ENCODE assay signal across 9 cellular contexts in genomic region chr3:106004137-106004600, GRCh38.
DNase-seq lines count a peak whose midpoint lies in the region; ATAC-seq and TF ChIP-seq lines count a peak whose summit lies in the region.
"Had no signal": no experiment of that assay in that cellular context is flagged by ENCODE, and none has a peak within 500 bp of the region (broad histone marks: within the 10 kb centered on the region; RNA-seq: fewer than 3 reads in every experiment).

No MANE protein-coding gene starts in this region.

- no peak overlapping the region for H3K27ac ChIP-seq in CD4-positive, CD25-positive, alpha-beta regulatory T cell (ENCODE audit: insufficient read depth, low read length, poor library complexity, severe bottlenecking)
- no peak overlapping the region for H3K27ac ChIP-seq in duodenal mucosa (ENCODE audit: low read depth, low read length)

- no peaks in the 10 kb centered on the region for H3K4me1 ChIP-seq in CD4-positive, CD25-positive, alpha-beta regulatory T cell (ENCODE audit: control insufficient read depth, insufficient read depth, low read length, poor library complexity, severe bottlenecking)
- no peaks in the 10 kb centered on the region for H3K4me1 ChIP-seq in duodenal mucosa (ENCODE audit: control insufficient read depth in 1 of 2, insufficient read depth in 2 of 2, low read length in 2 of 2)

- H3K9me3 Mint-ChIP-seq in CD4-positive, CD25-positive, alpha-beta regulatory T cell = peaks cover 0 to 5% (median 3%) of the 10 kb centered on the region in 7 donors
- H3K9me3 Mint-ChIP-seq in mesothelial cell of epicardium = peaks cover 16% of the 10 kb centered on the region

- no peak for TF ChIP-seq CTCF in mesothelial cell of epicardium (IDR thresholded peaks at IDR 0.05; ENCODE audit: unreplicated experiment)

- no peak for ATAC-seq in CD4-positive, CD25-positive, alpha-beta regulatory T cell (ENCODE audit: low read depth in 2 of 2)
- no peak for ATAC-seq in GM18867 (IDR thresholded peaks at IDR 0.05; ENCODE audit: unreplicated experiment)

- H3K4me3 ChIP-seq in CD4-positive, CD25-positive, alpha-beta regulatory T cell (ENCODE audit: low read depth, low read length) = peak overlapping the region; percentile 75
- H3K4me3 ChIP-seq in duodenal mucosa (ENCODE audit: low read depth in 1 of 2, low read length in 2 of 2) = peak overlapping the region; percentile 18 to 38

- no peaks in the 10 kb centered on the region for H3K27me3 Mint-ChIP-seq in CD4-positive, CD25-positive, alpha-beta regulatory T cell
- H3K27me3 Mint-ChIP-seq in mesothelial cell of epicardium (ENCODE audit: low read depth) = no peaks in the 10 kb centered on the region
- H3K27me3 Mint-ChIP-seq: activated naive CD4-positive, alpha-beta T cell treated with anti-CD3 and anti-CD28 coated beads, Interleukin-2, amount 50 U/mL, for 24 hours had no signal

- no peaks in the 10 kb centered on the region for H3K9me3 ChIP-seq in CD4-positive, CD25-positive, alpha-beta regulatory T cell (ENCODE audit: control insufficient read depth in 2 of 2, low read length in 2 of 2)
- H3K9me3 ChIP-seq in duodenal mucosa (ENCODE audit: control insufficient read depth in 1 of 2, low read length in 2 of 2) = peaks cover 0 to 3% of the 10 kb centered on the region in 2 donors

- peaks cover 0 to 11% (median 2%) of the 10 kb centered on the region in 4 donors for H3K4me1 Mint-ChIP-seq in CD4-positive, CD25-positive, alpha-beta regulatory T cell
- H3K4me1 Mint-ChIP-seq in mesothelial cell of epicardium = peaks cover 4% of the 10 kb centered on the region

- peak overlapping the region in 1 of 3 donors; percentile 0 for H3K27ac Mint-ChIP-seq in CD4-positive, CD25-positive, alpha-beta regulatory T cell
- peak overlapping the region; percentile 85 for H3K27ac Mint-ChIP-seq in mesothelial cell of epicardium

- no peaks in the 10 kb centered on the region for H3K36me3 ChIP-seq in CD4-positive, CD25-positive, alpha-beta regulatory T cell (ENCODE audit: control insufficient read depth, insufficient read depth, low read length)
- H3K36me3 ChIP-seq in duodenal mucosa (ENCODE audit: control insufficient read depth in 1 of 2, insufficient read depth in 2 of 2, low read length in 2 of 2) = no peaks in the 10 kb centered on the region

- H3K27me3 ChIP-seq in CD4-positive, CD25-positive, alpha-beta regulatory T cell (ENCODE audit: control insufficient read depth, insufficient read depth, low read length) = no peaks in the 10 kb centered on the region
- H3K27me3 ChIP-seq in duodenal mucosa (ENCODE audit: control insufficient read depth in 1 of 2, insufficient read depth in 2 of 2, low read length in 2 of 2) = no peaks in the 10 kb centered on the region

- H3K36me3 Mint-ChIP-seq in CD4-positive, CD25-positive, alpha-beta regulatory T cell = no peaks in the 10 kb centered on the region
- H3K36me3 Mint-ChIP-seq in mesothelial cell of epicardium = peaks cover 9% of the 10 kb centered on the region

- DNase-seq in CD4-positive, CD25-positive, alpha-beta regulatory T cell = peak in 1 of 3 donors; percentile 14
- DNase-seq in SK-N-DZ (ENCODE audit: low spot score) (peak; percentile 29), mesothelial cell of epicardium (ENCODE audit: low spot score in 2 of 2, unreplicated experiment in 2 of 2) (no peak), pons (ENCODE audit: low spot score) (no peak), GM19238 (ENCODE audit: insufficient read length, low spot score) (no peak)
- DNase-seq in activated naive CD4-positive, alpha-beta T cell treated with Interleukin-2 at 50 U/mL for 16 hours = no peak

- peak overlapping the region in 3 of 4 donors; percentile 0 to 32 (median 0) for H3K4me3 Mint-ChIP-seq in CD4-positive, CD25-positive, alpha-beta regulatory T cell
- H3K4me3 Mint-ChIP-seq in mesothelial cell of epicardium = peak overlapping the region; percentile 37
- H3K4me3 Mint-ChIP-seq: activated naive CD4-positive, alpha-beta T cell treated with anti-CD3 and anti-CD28 coated beads, Interleukin-2, amount 50 U/mL, for 24 hours had no signal

- no peak overlapping the region for H3K9ac ChIP-seq in duodenal mucosa (ENCODE audit: low read depth in 1 of 2, low read length in 2 of 2)
